ENCODE assay signal across 8 cellular contexts in genomic region chr5:112921031-112921832, GRCh38. TPM values are rescaled to one million over a fixed set of nuclear protein-coding genes. Genes with fewer than 3 reads are reported as not detected.
DNase-seq lines count a peak whose midpoint lies in the region; ATAC-seq, FAIRE-seq and TF ChIP-seq lines count a peak whose summit lies in the region.

No MANE protein-coding gene starts in this region.

- H3K4me1 Mint-ChIP-seq in mesothelial cell of epicardium = peaks cover 41% of the 10 kb centered on the region

- peak overlapping the region; percentile 52 for H3K4me2 ChIP-seq in endothelial cell of umbilical vein (ENCODE audit: insufficient read depth, low read length)

- POLR2A ChIA-PET in BJ (lab: Charles Lee) = no interaction called here
- POLR2A ChIA-PET in endothelial cell of umbilical vein (lab: Charles Lee) = interaction anchor here (0.6 to 1.0 kb wide), 2 partner anchors 13 to 55 kb away, joined by 3 to 5 read pairs; partner anchors contain the start of gene DCP2

- DNase-seq in BJ (ENCODE audit: low read depth) (no peak), NCI-H748 treated with DMSO at 0.1 percent for 48 hours (lab: John Stamatoyannopoulos, UW) (peak; percentile 33), activated T-cell treated with anti-CD3 and anti-CD28 coated beads for 24 hours (ENCODE audit: low read depth) (peak; percentile 44), endothelial cell of umbilical vein (ENCODE audit: low read depth, low spot score) (peak; percentile 78), mesothelial cell of epicardium (ENCODE audit: low spot score in 2 of 2, unreplicated experiment in 2 of 2) (peak; percentile 42 to 77)
- peak; percentile 37 to 40 for DNase-seq in stimulated activated CD8-positive, alpha-beta memory T cell treated with anti-CD3 and anti-CD28 coated beads, Interleukin-2, amount 100 ng/mL, for 48 hours (ENCODE audit: low read depth in 2 of 2)

- no peak for TF ChIP-seq CTCF in BJ (IDR thresholded peaks at IDR 0.05; ENCODE audit: insufficient read depth, low read depth, low read length)
- peak in 1 of 2 donors; percentile 0 for TF ChIP-seq CTCF in endothelial cell of umbilical vein (IDR thresholded peaks at IDR 0.05; ENCODE audit: extremely low read depth in 1 of 2, insufficient read depth in 1 of 2, low read depth in 1 of 2, low read length in 2 of 2)
- TF ChIP-seq CTCF in mesothelial cell of epicardium (IDR thresholded peaks at IDR 0.05; ENCODE audit: unreplicated experiment) = no peak

- ATAC-seq in GM19043 (IDR thresholded peaks at IDR 0.05; ENCODE audit: low read depth, unreplicated experiment) = peak; percentile 19
- peak; percentile 30 for ATAC-seq in HG03342 (IDR thresholded peaks at IDR 0.05; ENCODE audit: unreplicated experiment)

- H3K36me3 ChIP-seq in BJ (ENCODE audit: control insufficient read depth, insufficient read depth, low read length) (no peaks in the 10 kb centered on the region; the same call in 1 of the 2 replicates), endothelial cell of umbilical vein (ENCODE audit: control insufficient read depth in 2 of 2, extremely low read depth in 1 of 2, insufficient read depth in 2 of 2, low read length in 2 of 2) (peaks cover 4 to 9% of the 10 kb centered on the region in 2 experiments)

- H3K36me3 Mint-ChIP-seq in mesothelial cell of epicardium = peaks cover 14% of the 10 kb centered on the region

- FAIRE-seq in endothelial cell of umbilical vein (lab: Jason Lieb, UNC) = peak; percentile 95

- dilution Hi-C loops in endothelial cell of umbilical vein (cut with MboI; ENCODE audit: extremely low pct_ligation_motif_present, low sequenced_read_pairs) = no loop called here

- H3K27me3 Mint-ChIP-seq in mesothelial cell of epicardium (ENCODE audit: low read depth) = peaks cover 4% of the 10 kb centered on the region

- H3K9me3 ChIP-seq in endothelial cell of umbilical vein (replicated peaks; ENCODE audit: control insufficient read depth, insufficient read depth, low read length) = no peaks in the 10 kb centered on the region

- no TSS peak for BruUV-seq in endothelial cell of umbilical vein (replicated peaks; lab: Mats Ljungman, UMichigan)

- H4K20me1 ChIP-seq in endothelial cell of umbilical vein (replicated peaks; ENCODE audit: control insufficient read depth, extremely low read depth, insufficient read depth, low read length) = no peaks in the 10 kb centered on the region

- peak overlapping the region; percentile 96 for H3K4me3 Mint-ChIP-seq in mesothelial cell of epicardium

- H3K4me1 ChIP-seq in endothelial cell of umbilical vein (ENCODE audit: control insufficient read depth, extremely low read depth, insufficient read depth, low read length) = peaks cover 8% of the 10 kb centered on the region

- intact Hi-C loops in endothelial cell of umbilical vein (cut with micrococcal nuclease) = loop anchor here (1.0 to 5.0 kb wide), 5 partner anchors 37 to 591 kb away; partner anchors contain the start of genes SRP19 and YTHDC2

- CTCF ChIA-PET in BJ (lab: Yijun Ruan, JAX) = interaction anchor here (0.8 to 2.7 kb wide), 12 partner anchors 9 to 370 kb away, joined by 3 to 13 read pairs (median 4); partner anchors contain the start of gene DCP2
- CTCF ChIA-PET in endothelial cell of umbilical vein (lab: Charles Lee) = interaction anchor here (0.7 to 2.4 kb wide), 16 partner anchors 10 to 685 kb away, joined by 3 to 12 read pairs (median 4); partner anchors contain the start of genes APC, DCP2 and SRP19

- H3K9me3 Mint-ChIP-seq in mesothelial cell of epicardium = no peaks in the 10 kb centered on the region

- TF ChIP-seq POLR2A in endothelial cell of umbilical vein (IDR thresholded peaks at IDR 0.05; ENCODE audit: low read depth, low read length) = peak; percentile 64

- H3K27ac Mint-ChIP-seq in mesothelial cell of epicardium = peak overlapping the region; percentile 92

- peak overlapping the region; percentile 71 for H3K4me3 ChIP-seq in BJ (ENCODE audit: low read depth, low read length)
- H3K4me3 ChIP-seq in endothelial cell of umbilical vein (replicated peaks in 1 of 3; ENCODE audit: insufficient read depth in 1 of 3, low read depth in 1 of 3, low read length in 3 of 3) = peak overlapping the region; percentile 53 to 99 (median 78)

- peak overlapping the region; percentile 97 for H2AFZ ChIP-seq in endothelial cell of umbilical vein (ENCODE audit: low read depth, low read length)

- no peaks in the 10 kb centered on the region for H3K9me1 ChIP-seq in endothelial cell of umbilical vein (replicated peaks; ENCODE audit: control insufficient read depth, extremely low read depth, insufficient read depth, low read length)

- peaks cover 3% of the 10 kb centered on the region; the same call in 1 of the 2 replicates for H3K27me3 ChIP-seq in BJ (ENCODE audit: control insufficient read depth, insufficient read depth, low read length)
- no peaks in the 10 kb centered on the region for H3K27me3 ChIP-seq in endothelial cell of umbilical vein (ENCODE audit: control insufficient read depth in 2 of 2, insufficient read depth in 2 of 2, low read length in 2 of 2)

- peak overlapping the region; percentile 92 for H3K9ac ChIP-seq in endothelial cell of umbilical vein (replicated peaks; ENCODE audit: extremely low read depth, insufficient read depth, low read length)

- H3K27ac ChIP-seq in endothelial cell of umbilical vein (ENCODE audit: insufficient read depth, low read depth, low read length) = peak overlapping the region; percentile 66

- peaks cover 44% of the 10 kb centered on the region for H3K79me2 ChIP-seq in endothelial cell of umbilical vein (ENCODE audit: control insufficient read depth, insufficient read depth, low read length)

TF ChIP-seq in endothelial cell of umbilical vein, 7 proteins besides CTCF, POLR2A, EP300 and RAD21:
- TF ChIP-seq POLR2AphosphoS5 (IDR thresholded peaks at IDR 0.05; ENCODE audit: insufficient read depth, low read depth, low read length) (peak; percentile 46), EZH2 (IDR thresholded peaks at IDR 0.05; ENCODE audit: borderline replicate concordance, low read depth, low read length, severe bottlenecking) (no peak)

RNA-seq across cellular contexts. Expression of gene REEP5, which starts 0.8 kb away (rescaled TPM):
- polyA plus RNA-seq in BJ (2011; rRNA removed) (278 and 334 TPM in 2 replicates), endothelial cell of umbilical vein (163 and 185 TPM in 2 replicates)
- polyA minus RNA-seq in BJ (2011; rRNA and poly(A)+ RNA removed) = 162 and 190 TPM in 2 replicates
- total RNA-seq in endothelial cell of umbilical vein (84.5 and 98.0 TPM in 2 replicates), mesothelial cell of epicardium (32.4 to 35.4 TPM (median 34.7 TPM) in 3 replicates)
- polyA plus RNA-seq in endothelial cell of umbilical vein (2011; cell fraction: cytosol; rRNA removed) = 98.1 and 119 TPM in 2 replicates
- polyA plus RNA-seq in endothelial cell of umbilical vein (2011; cell fraction: nucleus; rRNA removed) = 38.4 and 47.6 TPM in 2 replicates
- polyA plus RNA-seq in endothelial cell of umbilical vein (2012) = 71.6 and 77.4 TPM in 2 replicates
- 452 and 453 TPM in 2 replicates for polyA minus RNA-seq in endothelial cell of umbilical vein
- polyA minus RNA-seq in endothelial cell of umbilical vein (2011; cell fraction: cytosol; rRNA and poly(A)+ RNA removed) = 79.0 TPM
- 42.1 and 49.0 TPM in 2 replicates for polyA minus RNA-seq in endothelial cell of umbilical vein (2011; cell fraction: nucleus; rRNA and poly(A)+ RNA removed)

RNA-seq across cellular contexts. Expression of gene DCP2, which starts 55.4 kb away (rescaled TPM):
- polyA plus RNA-seq in BJ (2011; rRNA removed) = 6.4 and 9.9 TPM in 2 replicates
- polyA minus RNA-seq in BJ (2011; rRNA and poly(A)+ RNA removed) = 14.1 and 18.0 TPM in 2 replicates
- 49.1 and 60.0 TPM in 2 replicates for total RNA-seq in endothelial cell of umbilical vein
- 8.7 and 11.3 TPM in 2 replicates for polyA plus RNA-seq in endothelial cell of umbilical vein
- polyA plus RNA-seq in endothelial cell of umbilical vein (2011; cell fraction: cytosol; rRNA removed) = 11.2 and 11.5 TPM in 2 replicates
- polyA plus RNA-seq in endothelial cell of umbilical vein (2011; cell fraction: nucleus; rRNA removed) = 12.6 and 18.4 TPM in 2 replicates
- polyA plus RNA-seq in endothelial cell of umbilical vein (2012) = 13.1 and 13.9 TPM in 2 replicates
- polyA minus RNA-seq in endothelial cell of umbilical vein = 50.8 and 70.1 TPM in 2 replicates
- polyA minus RNA-seq in endothelial cell of umbilical vein (2011; cell fraction: cytosol; rRNA and poly(A)+ RNA removed) = 3.8 TPM
- polyA minus RNA-seq in endothelial cell of umbilical vein (2011; cell fraction: nucleus; rRNA and poly(A)+ RNA removed) = 41.0 and 52.6 TPM in 2 replicates
- 88.5 to 98.6 TPM (median 90.0 TPM) in 3 replicates for total RNA-seq in mesothelial cell of epicardium
